ENCODE assay signal across 2 cellular contexts in genomic region chr20:32007787-32008616, GRCh38.
TF ChIP-seq lines count a peak whose summit lies in the region.

No MANE protein-coding gene starts in this region.

TF ChIP-seq in HEK293, 187 proteins besides CTCF, POLR2A, EP300 and RAD21 (continues in another document):
- TF ChIP-seq ZNF501 (tag by site-specific recombination; IDR thresholded peaks at IDR 0.05) (no peak), ZBTB48 (tag by site-specific recombination; IDR thresholded peaks at IDR 0.05) (peak; percentile 73), ZNF626 (tag by site-specific recombination; IDR thresholded peaks at IDR 0.05) (no peak), ZNF529 (tag by site-specific recombination; IDR thresholded peaks at IDR 0.05; ENCODE audit: insufficient replicate concordance) (no peak), ZNF266 (tag by site-specific recombination; IDR thresholded peaks at IDR 0.05; ENCODE audit: low read depth) (no peak), ZNF174 (tag by site-specific recombination; IDR thresholded peaks at IDR 0.05) (no peak), GLIS1 (tag by site-specific recombination; IDR thresholded peaks at IDR 0.05) (peak; percentile 74), KLF17 (tag by site-specific recombination; IDR thresholded peaks at IDR 0.05) (peak; percentile 50; the same call in 1 of the 2 replicates), REPIN1 (tag by site-specific recombination; IDR thresholded peaks at IDR 0.05; ENCODE audit: low read depth) (no peak), ZNF341 (tag by site-specific recombination; IDR thresholded peaks at IDR 0.05; ENCODE audit: low read depth) (peak; percentile 88), ZNF155 (tag by site-specific recombination; IDR thresholded peaks at IDR 0.05) (no peak), ZNF175 (tag by site-specific recombination; IDR thresholded peaks at IDR 0.05) (no peak), ZNF121 (tag by site-specific recombination; IDR thresholded peaks at IDR 0.05) (no peak), ZNF596 (tag by site-specific recombination; IDR thresholded peaks at IDR 0.05) (no peak), ZNF292 (tag by site-specific recombination; IDR thresholded peaks at IDR 0.05; ENCODE audit: borderline replicate concordance, low read depth) (no peak), KLF8 (tag by site-specific recombination; IDR thresholded peaks at IDR 0.05) (no peak), ZNF777 (tag by site-specific recombination; IDR thresholded peaks at IDR 0.05; ENCODE audit: borderline replicate concordance) (no peak), PRDM10 (tag by site-specific recombination; IDR thresholded peaks at IDR 0.05) (0 out of 2 replicates have a peak, but pooled peaks have one; percentile 25), ZIC2 (tag by site-specific recombination; IDR thresholded peaks at IDR 0.05) (peak; percentile 46), KLF1 (tag by site-specific recombination; IDR thresholded peaks at IDR 0.05) (no peak), ZBTB17 (tag by site-specific recombination; IDR thresholded peaks at IDR 0.05) (peak; percentile 78; the same call in 1 of the 2 replicates), ZNF362 (tag by site-specific recombination; IDR thresholded peaks at IDR 0.05) (no peak)
- TF ChIP-seq, protein P1, sequence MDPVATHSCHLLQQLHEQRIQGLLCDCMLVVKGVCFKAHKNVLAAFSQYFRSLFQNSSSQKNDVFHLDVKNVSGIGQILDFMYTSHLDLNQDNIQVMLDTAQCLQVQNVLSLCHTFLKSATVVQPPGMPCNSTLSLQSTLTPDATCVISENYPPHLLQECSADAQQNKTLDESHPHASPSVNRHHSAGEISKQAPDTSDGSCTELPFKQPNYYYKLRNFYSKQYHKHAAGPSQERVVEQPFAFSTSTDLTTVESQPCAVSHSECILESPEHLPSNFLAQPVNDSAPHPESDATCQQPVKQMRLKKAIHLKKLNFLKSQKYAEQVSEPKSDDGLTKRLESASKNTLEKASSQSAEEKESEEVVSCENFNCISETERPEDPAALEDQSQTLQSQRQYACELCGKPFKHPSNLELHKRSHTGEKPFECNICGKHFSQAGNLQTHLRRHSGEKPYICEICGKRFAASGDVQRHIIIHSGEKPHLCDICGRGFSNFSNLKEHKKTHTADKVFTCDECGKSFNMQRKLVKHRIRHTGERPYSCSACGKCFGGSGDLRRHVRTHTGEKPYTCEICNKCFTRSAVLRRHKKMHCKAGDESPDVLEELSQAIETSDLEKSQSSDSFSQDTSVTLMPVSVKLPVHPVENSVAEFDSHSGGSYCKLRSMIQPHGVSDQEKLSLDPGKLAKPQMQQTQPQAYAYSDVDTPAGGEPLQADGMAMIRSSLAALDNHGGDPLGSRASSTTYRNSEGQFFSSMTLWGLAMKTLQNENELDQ (tag by site-specific recombination; IDR thresholded peaks at IDR 0.05; ENCODE audit: low read depth): no peak

TF ChIP-seq in SK-N-SH, 30 proteins besides CTCF, POLR2A, EP300 and RAD21:
- no peak for TF ChIP-seq FOXJ3 (CRISPR knock-in tag; IDR thresholded peaks at IDR 0.05)
